In the genomic region with DNA sequence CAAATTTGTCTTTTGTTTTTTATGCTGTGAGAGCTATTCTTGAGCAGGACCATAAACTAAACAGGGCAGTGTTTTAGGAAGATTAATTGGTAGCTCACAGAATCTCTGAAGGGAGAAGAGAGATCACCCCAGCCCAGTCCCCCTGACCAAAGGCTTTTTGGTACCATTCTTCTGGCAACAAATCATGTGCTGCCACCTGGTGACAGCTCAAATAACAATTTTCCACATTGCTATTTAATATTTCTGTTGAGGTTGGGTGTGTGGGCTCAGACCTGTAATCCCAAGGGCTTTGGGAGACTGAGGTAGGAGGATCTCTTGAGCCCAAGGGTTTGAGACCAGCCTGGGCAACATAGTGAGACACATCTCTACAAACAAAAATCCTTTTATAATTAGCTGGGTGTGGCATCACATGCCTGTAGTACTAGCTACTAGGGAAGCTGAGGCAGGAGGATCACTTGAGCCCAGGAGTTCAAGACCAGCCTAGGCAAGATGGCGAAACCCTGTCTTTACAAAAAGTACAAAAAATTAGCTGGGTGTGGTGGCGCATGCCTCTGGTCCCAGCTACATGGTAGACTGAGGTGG, we compare ENCODE assay signal across 8 cellular contexts. TPM values are rescaled to one million over a fixed set of nuclear protein-coding genes. Genes with fewer than 3 reads are reported as not detected.
DNase-seq lines count a peak whose midpoint lies in the region; ATAC-seq, FAIRE-seq and TF ChIP-seq lines count a peak whose summit lies in the region.

No MANE protein-coding gene starts in this region.

- WGBS in gastroesophageal sphincter (ENCODE audit: low coverage in 1 of 2), 2 donors: 81% methylated on average over 2 of the region's 2 CpGs; no CpG with 5 or more reads in 1 of the 2 donors
- WGBS in small intestine, 3 donors: 72 to 76% (median 75%) methylated on average over 2 of the region's 2 CpGs

- peak; percentile 40 for TF ChIP-seq CTCF in HFF-Myc (IDR thresholded peaks at IDR 0.05; ENCODE audit: low read depth, low read length, missing control alignments)
- peak in 3 of 4 experiments; percentile 53 to 71 (median 61) for TF ChIP-seq CTCF in gastroesophageal sphincter (IDR thresholded peaks at IDR 0.05)

- H3K9me3 ChIP-seq in gastroesophageal sphincter: no peaks in the 10 kb centered on the region
- no peaks in the 10 kb centered on the region for H3K9me3 ChIP-seq in small intestine (ENCODE audit: control insufficient read depth, low read depth)

- TF ChIP-seq POLR2A in gastroesophageal sphincter (IDR thresholded peaks at IDR 0.05) (no peak), H54 (IDR thresholded peaks at IDR 0.05; ENCODE audit: low read depth, low read length) (no peak)

- no peak for TF ChIP-seq EP300 in gastroesophageal sphincter (IDR thresholded peaks at IDR 0.05)

- no peak for ATAC-seq in gastroesophageal sphincter
- no peak for ATAC-seq in HG02678 (IDR thresholded peaks at IDR 0.05; ENCODE audit: unreplicated experiment)

- FAIRE-seq in small intestine (lab: Jason Lieb, UNC) (no peak), H54 (lab: Jason Lieb, UNC) (no peak)

- DNase-seq in D341Med (ENCODE audit: low spot score): peak; percentile 59
- no peak for DNase-seq in HFF-Myc (ENCODE audit: extremely low read depth, low read depth)
- DNase-seq in NOMO-1 treated with dmso at 0.1 percent for 144 hours (lab: John Stamatoyannopoulos, UW; ENCODE audit: unreplicated experiment): peak; percentile 25
- peak; percentile 78 for DNase-seq in activated effector memory CD4-positive, alpha-beta T cell treated with anti-CD3 and anti-CD28 coated beads, Interleukin-2, amount 50 U/mL, for 16 hours
- DNase-seq in small intestine: peak; percentile 69
- no peak for DNase-seq in H54 (ENCODE audit: insufficient read length, low spot score)

- no peaks in the 10 kb centered on the region for H3K36me3 ChIP-seq in gastroesophageal sphincter
- no peaks in the 10 kb centered on the region for H3K36me3 ChIP-seq in small intestine (ENCODE audit: control insufficient read depth in 2 of 2, insufficient read depth in 2 of 2, low read length in 2 of 2)

- H3K27me3 ChIP-seq in gastroesophageal sphincter (no peaks in the 10 kb centered on the region), small intestine (ENCODE audit: control insufficient read depth in 2 of 2, insufficient read depth in 2 of 2, low read length in 2 of 2) (no peaks in the 10 kb centered on the region)

- H3K4me1 ChIP-seq in gastroesophageal sphincter (peaks cover 0 to 29% (median 8%) of the 10 kb centered on the region in 3 donors), small intestine (ENCODE audit: control insufficient read depth in 2 of 2, insufficient read depth in 1 of 2, low read depth in 1 of 2, low read length in 1 of 2) (peaks cover 0 to 2% of the 10 kb centered on the region in 2 donors)

- H3K27ac ChIP-seq in gastroesophageal sphincter: no peak overlapping the region
- no peak overlapping the region for H3K27ac ChIP-seq in small intestine (ENCODE audit: low read depth in 1 of 2, low read length in 1 of 2)

- H3K4me3 ChIP-seq in HFF-Myc (replicated peaks; ENCODE audit: low read depth, low read length) (no peak overlapping the region), gastroesophageal sphincter (no peak overlapping the region), small intestine (ENCODE audit: low read depth in 1 of 2, low read length in 2 of 2) (no peak overlapping the region)

RNA-seq across cellular contexts. Expression of a gene that starts 2.2 kb away (rescaled TPM):
- 1 to 10 TPM; 3.9 to 8.6 (median 4.8) TPM for total RNA-seq in gastroesophageal sphincter
- polyA plus RNA-seq in small intestine: 10 to 100 TPM in 2 of 3 donors, 1 to 10 TPM in 1; 5.5 to 22.1 (median 12.7) TPM

RNA-seq across cellular contexts. Expression of a gene that starts 6.7 kb away (rescaled TPM):
- 1 to 10 TPM in 1 of 4 donors, under 1 TPM in 2, not detected in 1; 0.27 to 1.7 (median 0.89) TPM for total RNA-seq in gastroesophageal sphincter
- 1 to 10 TPM in 2 of 3 donors, under 1 TPM in 1; 0.67 to 4.8 (median 1.6) TPM for polyA plus RNA-seq in small intestine

RNA-seq across cellular contexts. Expression of a gene that starts 6.9 kb away (rescaled TPM):
- 1 to 10 TPM; 1.2 to 5.1 (median 1.7) TPM for total RNA-seq in gastroesophageal sphincter
- polyA plus RNA-seq in small intestine: 1 to 10 TPM; 1.3 to 8.8 (median 1.6) TPM

RNA-seq across cellular contexts. Expression of a gene that starts 28.5 kb away (rescaled TPM):
- total RNA-seq in gastroesophageal sphincter: 100 to 1,000 TPM; 305 to 575 (median 359) TPM
- 1,000 to 10,000 TPM in 1 of 3 donors, 100 to 1,000 TPM in 2; 677 to 1,200 (median 884) TPM for polyA plus RNA-seq in small intestine

RNA-seq across cellular contexts. Expression of a gene that starts 57.4 kb away (rescaled TPM):
- 10 to 100 TPM; 43.0 to 56.9 (median 46.5) TPM for total RNA-seq in gastroesophageal sphincter
- 100 to 1,000 TPM; 241 to 636 (median 364) TPM for polyA plus RNA-seq in small intestine

Comparison
In these comparisons a context has a peak if more than half of its experiments do, and no peak if none do; other contexts are left out.
1. DNase-seq: peak in D341Med (single experiment), NOMO-1 treated with dmso at 0.1 percent for 144 hours (single experiment), activated effector memory CD4-positive, alpha-beta T cell treated with anti-CD3 and anti-CD28 coated beads, Interleukin-2, amount 50 U/mL, for 16 hours (single experiment) and small intestine (single experiment); none in HFF-Myc (single experiment) and H54 (single experiment).